Comparison of ENCODE assay signal across 18 cellular contexts in the genomic region with DNA sequence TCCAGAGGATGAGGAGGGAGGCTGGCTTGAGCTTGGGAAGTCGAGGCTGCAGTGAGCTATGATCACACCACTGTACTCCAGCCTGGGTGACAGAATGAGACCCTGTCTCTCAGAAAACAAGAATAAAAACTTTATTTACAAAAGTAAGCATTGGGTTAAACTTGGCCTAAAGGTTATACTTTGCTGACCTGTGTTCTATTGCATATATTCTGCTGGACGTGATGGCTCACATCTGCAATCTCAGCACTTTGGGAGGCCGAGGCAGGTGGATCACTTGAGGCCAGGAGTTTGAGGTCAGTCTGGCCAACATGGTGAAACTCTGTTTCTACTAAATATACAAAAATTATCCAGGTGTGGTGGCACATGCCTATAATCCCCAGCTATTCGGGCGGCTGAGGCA.
"Had no signal": no experiment of that assay in that cellular context is flagged by ENCODE, and none has a peak within 500 bp of the region (broad histone marks: within the 10 kb centered on the region; RNA-seq: fewer than 3 reads in every experiment).

No MANE protein-coding gene starts in this region.

- H3K27me3 ChIP-seq: brain microvascular endothelial cell, hepatocyte had no signal

- H3K36me3 Mint-ChIP-seq: activated naive CD8-positive, alpha-beta T cell treated with anti-CD3 and anti-CD28 coated beads, Interleukin-2, amount 10 ng/mL, durations not matched to agents 7 days and 5 days; WTC11 had no signal

- H3K27me3 Mint-ChIP-seq: central memory CD8-positive, alpha-beta T cell had no signal

- H3K9me3 Mint-ChIP-seq: activated CD4-positive, alpha-beta T cell treated with anti-CD3 and anti-CD28 coated beads, Interleukin-2, amount 10 ng/mL, durations not matched to agents 24 days and 14 days; activated naive CD8-positive, alpha-beta T cell treated with anti-CD3 and anti-CD28 coated beads, Interleukin-2, amount 10 ng/mL, durations not matched to agents 7 days and 5 days; central memory CD8-positive, alpha-beta T cell; T-helper 1 cell treated with Interleukin-12 subunit alpha and Interleukin-12 subunit beta and Interleukin-4 antibody, amounts not matched to agents 30 μg/mL and 1 μg/mL, for 36 hours; WTC11 had no signal

- H2AFZ ChIP-seq: hepatocyte had no signal

- H3K27ac Mint-ChIP-seq: activated CD4-positive, alpha-beta T cell treated with anti-CD3 and anti-CD28 coated beads, Interleukin-2, amount 10 ng/mL, durations not matched to agents 24 days and 14 days; activated naive CD8-positive, alpha-beta T cell treated with anti-CD3 and anti-CD28 coated beads, Interleukin-2, amount 10 ng/mL, durations not matched to agents 7 days and 5 days; T-helper 1 cell treated with Interleukin-12 subunit alpha and Interleukin-12 subunit beta and Interleukin-4 antibody, amounts not matched to agents 30 μg/mL and 1 μg/mL, for 36 hours; WTC11 had no signal

- ATAC-seq: esophagus mucosa; left lobe of liver; stimulated activated naive CD8-positive, alpha-beta T cell treated with anti-CD3 and anti-CD28 coated beads, Interleukin-15, Interleukin-2, amounts not matched to agents 100 U/mL and 50 U/mL, for 24 hours; WTC11 had no signal

- DNase-seq: activated CD4-positive, alpha-beta T cell treated with anti-CD3 and anti-CD28 coated beads, Interleukin-2, amount 10 ng/mL, durations not matched to agents 24 days and 14 days; activated CD8-positive, alpha-beta memory T cell treated with anti-CD3 and anti-CD28 coated beads for 24 hours; activated gamma-delta T cell treated with Interleukin-2 at 50 U/mL for 16 hours; activated naive CD8-positive, alpha-beta T cell treated with anti-CD3 and anti-CD28 coated beads, Interleukin-2, amount 10 ng/mL, durations not matched to agents 7 days and 5 days; anterior cingulate cortex; brain microvascular endothelial cell; retina; stimulated activated CD4-positive, alpha-beta T cell treated with anti-CD3 and anti-CD28 coated beads, Interleukin-15, amount 100 ng/mL, for 24 hours; stimulated activated CD4-positive, alpha-beta T cell treated with anti-CD3 and anti-CD28 coated beads, Interleukin-4, amount 100 ng/mL, for 1 hour; stimulated activated naive CD8-positive, alpha-beta T cell treated with anti-CD3 and anti-CD28 coated beads, Interleukin-15, Interleukin-2, amounts not matched to agents 100 U/mL and 50 U/mL, for 24 hours; trophoblast cell had no signal

- H3K4me3 ChIP-seq: coronary artery, hepatocyte had no signal

- H3K79me2 ChIP-seq: hepatocyte had no signal

- H3K36me3 ChIP-seq: brain microvascular endothelial cell had no signal

- H3K27ac ChIP-seq: brain microvascular endothelial cell, coronary artery, hepatocyte had no signal

- H3K4me2 ChIP-seq: hepatocyte had no signal

- H3K4me3 Mint-ChIP-seq: activated CD4-positive, alpha-beta T cell treated with anti-CD3 and anti-CD28 coated beads, Interleukin-2, amount 10 ng/mL, durations not matched to agents 24 days and 14 days; activated naive CD8-positive, alpha-beta T cell treated with anti-CD3 and anti-CD28 coated beads, Interleukin-2, amount 10 ng/mL, durations not matched to agents 7 days and 5 days; central memory CD8-positive, alpha-beta T cell; T-helper 1 cell treated with Interleukin-12 subunit alpha and Interleukin-12 subunit beta and Interleukin-4 antibody, amounts not matched to agents 30 μg/mL and 1 μg/mL, for 36 hours; WTC11 had no signal
